12 cellular contexts compared by ENCODE assay signal in genomic region chr12:46676396-46676795, GRCh38.
"Had no signal": no experiment of that assay in that cellular context is flagged by ENCODE, and none has a peak within 500 bp of the region (broad histone marks: within the 10 kb centered on the region; RNA-seq: fewer than 3 reads in every experiment).

No MANE protein-coding gene starts in this region.

- H3K4me1 Mint-ChIP-seq: activated B cell treated with CpG ODN at 0.5 μM for 24 hours; activated naive CD8-positive, alpha-beta T cell treated with anti-CD3 and anti-CD28 coated beads for 36 hours; stimulated activated memory B cell treated with anti-CD40 and anti-IgM and Interleukin-4, amounts not matched to agents 10 μg/mL and 1 μg/mL and 100 μg/mL, for 72 hours had no signal

- H3K4me3 Mint-ChIP-seq: activated B cell treated with CpG ODN at 0.5 μM for 24 hours; activated CD8-positive, alpha-beta T cell treated with anti-CD3 and anti-CD28 coated beads, Interleukin-2, amount 10 ng/mL, durations not matched to agents 7 days and 5 days; activated naive CD8-positive, alpha-beta T cell treated with anti-CD3 and anti-CD28 coated beads for 36 hours; naive thymus-derived CD4-positive, alpha-beta T cell; stimulated activated memory B cell treated with anti-CD40 and anti-IgM and Interleukin-4, amounts not matched to agents 10 μg/mL and 1 μg/mL and 100 μg/mL, for 72 hours had no signal

- H3K9me3 ChIP-seq: mucosa of descending colon, pancreas, tibial nerve had no signal

- H3K79me2 ChIP-seq: hepatocyte had no signal

- H3K36me3 Mint-ChIP-seq: activated naive CD8-positive, alpha-beta T cell treated with anti-CD3 and anti-CD28 coated beads for 36 hours; stimulated activated memory B cell treated with anti-CD40 and anti-IgM and Interleukin-4, amounts not matched to agents 10 μg/mL and 1 μg/mL and 100 μg/mL, for 72 hours had no signal

- ATAC-seq: activated CD8-positive, alpha-beta T cell treated with anti-CD3 and anti-CD28 coated beads, Interleukin-2, amount 10 ng/mL, durations not matched to agents 7 days and 5 days; naive thymus-derived CD4-positive, alpha-beta T cell; stimulated activated memory B cell treated with anti-CD40 and anti-IgM and Interleukin-4, amounts not matched to agents 10 μg/mL and 1 μg/mL and 100 μg/mL, for 72 hours had no signal

- H3K9me3 Mint-ChIP-seq: activated B cell treated with CpG ODN at 0.5 μM for 24 hours; activated naive CD8-positive, alpha-beta T cell treated with anti-CD3 and anti-CD28 coated beads for 36 hours; stimulated activated memory B cell treated with anti-CD40 and anti-IgM and Interleukin-4, amounts not matched to agents 10 μg/mL and 1 μg/mL and 100 μg/mL, for 72 hours had no signal

- H3K27me3 Mint-ChIP-seq: activated B cell treated with CpG ODN at 0.5 μM for 24 hours; activated naive CD8-positive, alpha-beta T cell treated with anti-CD3 and anti-CD28 coated beads for 36 hours; stimulated activated memory B cell treated with anti-CD40 and anti-IgM and Interleukin-4, amounts not matched to agents 10 μg/mL and 1 μg/mL and 100 μg/mL, for 72 hours had no signal

- H3K27ac ChIP-seq: hepatocyte, pancreas, tibial nerve had no signal

- H2AFZ ChIP-seq: hepatocyte had no signal

- H3K27me3 ChIP-seq: hepatocyte, pancreas, tibial nerve had no signal

- H3K4me3 ChIP-seq: hepatocyte, mucosa of descending colon, pancreas, tibial nerve had no signal

- DNase-seq: activated B cell treated with CpG ODN at 0.5 μM for 24 hours; activated CD4-positive, alpha-beta T cell treated with anti-CD3 and anti-CD28 coated beads for 48 hours; activated CD8-positive, alpha-beta memory T cell treated with anti-CD3 and anti-CD28 coated beads, Interleukin-2, amount 50 U/mL, for 4 hours; activated CD8-positive, alpha-beta T cell treated with anti-CD3 and anti-CD28 coated beads, Interleukin-2, amount 10 ng/mL, durations not matched to agents 7 days and 5 days; activated naive CD8-positive, alpha-beta T cell treated with anti-CD3 and anti-CD28 coated beads for 36 hours; islet precursor cell had no signal

- H3K27ac Mint-ChIP-seq: activated B cell treated with CpG ODN at 0.5 μM for 24 hours; activated CD8-positive, alpha-beta T cell treated with anti-CD3 and anti-CD28 coated beads, Interleukin-2, amount 10 ng/mL, durations not matched to agents 7 days and 5 days; activated naive CD8-positive, alpha-beta T cell treated with anti-CD3 and anti-CD28 coated beads for 36 hours; naive thymus-derived CD4-positive, alpha-beta T cell; stimulated activated memory B cell treated with anti-CD40 and anti-IgM and Interleukin-4, amounts not matched to agents 10 μg/mL and 1 μg/mL and 100 μg/mL, for 72 hours had no signal

- H3K36me3 ChIP-seq: pancreas, tibial nerve had no signal

- H3K4me1 ChIP-seq: pancreas had no signal
